8 cellular contexts compared by ENCODE assay signal in the genomic region with DNA sequence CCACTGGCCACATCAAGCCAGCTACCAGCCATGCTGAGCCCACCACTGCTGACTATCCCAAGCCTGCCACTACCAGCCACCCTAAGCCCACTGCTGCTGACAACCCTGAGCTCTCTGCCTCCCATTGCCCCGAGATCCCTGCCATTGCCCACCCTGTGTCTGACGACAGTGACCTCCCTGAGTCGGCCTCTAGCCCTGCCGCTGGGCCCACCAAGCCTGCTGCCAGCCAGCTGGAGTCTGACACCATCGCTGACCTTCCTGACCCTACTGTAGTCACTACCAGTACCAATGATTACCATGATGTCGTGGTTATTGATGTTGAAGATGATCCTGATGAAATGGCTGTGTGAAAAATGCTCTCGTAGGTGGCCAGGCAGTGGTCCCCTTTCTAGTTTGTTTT. TPM values are rescaled to one million over a fixed set of nuclear protein-coding genes. Genes with fewer than 3 reads are reported as not detected.
"Had no signal": no experiment of that assay in that cellular context is flagged by ENCODE, and none has a peak within 500 bp of the region (broad histone marks: within the 10 kb centered on the region; RNA-seq: fewer than 3 reads in every experiment).

No MANE protein-coding gene starts in this region.

- H3K27ac Mint-ChIP-seq: GM23338, HFFc6, IgD-negative memory B cell had no signal

- H3K36me3 Mint-ChIP-seq: IgD-negative memory B cell had no signal

- ATAC-seq: GM23338, HCT116, HepG2 had no signal

- DNase-seq: HFFc6, KBM-7 had no signal

- H3K9me3 Mint-ChIP-seq: HFFc6 had no signal

- H3K4me3 Mint-ChIP-seq: GM23338, HFFc6 had no signal

RNA-seq across cellular contexts. Expression of gene GPR50, which starts 4.7 kb away (rescaled TPM):
- total RNA-seq: H4, HepG2, HFFc6, HT1080 had no signal
